1 cellular context compared by ENCODE assay signal in genomic region chr1:212982430-212983152, GRCh38.
TF ChIP-seq lines count a peak whose summit lies in the region.

No MANE protein-coding gene starts in this region.

TF ChIP-seq in GM12878, 131 proteins besides CTCF, POLR2A, EP300 and RAD21 (continued from another document):
- no peak for TF ChIP-seq CEBPZ (IDR thresholded peaks at IDR 0.05; ENCODE audit: low read depth, low read length)
- no peak for TF ChIP-seq ASH2L (IDR thresholded peaks at IDR 0.05; ENCODE audit: borderline replicate concordance, low read depth)
- no peak for TF ChIP-seq WRNIP1 (IDR thresholded peaks at IDR 0.05; ENCODE audit: borderline replicate concordance, low read depth, low read length)
- TF ChIP-seq ZSCAN29 (IDR thresholded peaks at IDR 0.05): no peak
- TF ChIP-seq ATF7 (IDR thresholded peaks at IDR 0.05; ENCODE audit: low read depth): no peak
- TF ChIP-seq SMAD1 (IDR thresholded peaks at IDR 0.05; ENCODE audit: low read depth, partially characterized antibody): no peak
- TF ChIP-seq MEF2A (IDR thresholded peaks at IDR 0.05; ENCODE audit: insufficient read depth, low read depth, low read length): no peak
- TF ChIP-seq SMAD5 (IDR thresholded peaks at IDR 0.05; ENCODE audit: low read depth): no peak
- no peak for TF ChIP-seq YBX1 (IDR thresholded peaks at IDR 0.05)
- no peak for TF ChIP-seq ZBTB40 (IDR thresholded peaks at IDR 0.05; ENCODE audit: borderline replicate concordance)
- no peak for TF ChIP-seq TCF3 (IDR thresholded peaks at IDR 0.05; ENCODE audit: borderline replicate concordance, insufficient read depth, low read depth, low read length)
- no peak for TF ChIP-seq FOXM1 (IDR thresholded peaks at IDR 0.05; ENCODE audit: low read depth, low read length)
- TF ChIP-seq BCLAF1 (IDR thresholded peaks at IDR 0.05): no peak
